In the genomic region with DNA sequence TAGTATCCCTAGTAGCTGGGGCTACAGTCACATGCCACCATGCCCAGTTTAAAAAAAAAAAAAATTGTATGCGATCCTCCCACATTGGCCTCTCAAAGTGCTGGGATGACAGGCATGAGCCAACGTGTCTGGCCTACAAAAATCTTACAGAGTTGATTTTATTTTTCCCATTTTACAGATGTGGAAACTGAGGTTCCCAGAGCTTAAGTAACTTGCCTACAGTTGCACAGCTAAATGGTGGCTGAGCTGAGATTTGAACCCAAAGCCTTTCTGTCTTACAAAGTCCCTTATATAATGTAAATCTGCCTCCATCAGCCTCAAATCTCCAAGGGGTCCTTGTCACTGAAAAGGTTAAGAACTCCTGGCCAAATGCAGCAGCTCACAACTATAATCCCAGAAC, we compare ENCODE assay signal across 30 cellular contexts. TPM values are rescaled to one million over a fixed set of nuclear protein-coding genes. Genes with fewer than 3 reads are reported as not detected.
"Had no signal": no experiment of that assay in that cellular context is flagged by ENCODE, and none has a peak within 500 bp of the region (broad histone marks: within the 10 kb centered on the region; RNA-seq: fewer than 3 reads in every experiment).

No MANE protein-coding gene starts in this region.

- ATAC-seq: activated naive CD8-positive, alpha-beta T cell treated with anti-CD3 and anti-CD28 coated beads, Interleukin-2, amount 50 U/mL, for 24 hours; activated T-helper 17 cell treated with anti-CD3 and anti-CD28 coated beads, Interleukin-2, amount 50 U/mL, for 72 hours; left cardiac atrium; left ventricle myocardium superior; stimulated activated naive CD8-positive, alpha-beta T cell treated with anti-CD3 and anti-CD28 coated beads, Interleukin-15, Interleukin-2, amounts not matched to agents 100 U/mL and 50 U/mL, for 24 hours had no signal

- H3K9me3 Mint-ChIP-seq: activated CD4-positive, alpha-beta memory T cell treated with anti-CD3 and anti-CD28 coated beads, Interleukin-2, amount 10 ng/mL, durations not matched to agents 7 days and 5 days; activated CD4-positive, alpha-beta T cell treated with anti-CD3 and anti-CD28 coated beads, Interleukin-2, amount 10 ng/mL, durations not matched to agents 7 days and 5 days; activated naive CD4-positive, alpha-beta T cell treated with anti-CD3 and anti-CD28 coated beads, Interleukin-2, amount 50 U/mL, for 24 hours; activated naive CD8-positive, alpha-beta T cell treated with anti-CD3 and anti-CD28 coated beads, Interleukin-2, amount 50 U/mL, for 24 hours; activated T-cell treated with anti-CD3 and anti-CD28 coated beads, Interleukin-2, amount 50 U/mL, for 24 hours; activated T-helper 17 cell treated with anti-CD3 and anti-CD28 coated beads, Interleukin-2, amount 50 U/mL, for 72 hours; nephron progenitor cell; T-helper 1 cell treated with Interleukin-12 subunit alpha and Interleukin-12 subunit beta and Interleukin-4 antibody, amounts not matched to agents 30 μg/mL and 1 μg/mL, for 36 hours had no signal

- H3K27me3 Mint-ChIP-seq: activated T-cell treated with anti-CD3 and anti-CD28 coated beads, Interleukin-2, amount 50 U/mL, for 24 hours had no signal

- H3K27me3 ChIP-seq: colonic mucosa, dorsolateral prefrontal cortex, gastrocnemius medialis, hepatocyte, right lobe of liver, upper lobe of right lung had no signal

- H3K4me3 ChIP-seq: colonic mucosa, dorsolateral prefrontal cortex, gastrocnemius medialis, hepatocyte, right lobe of liver, skin epidermis, upper lobe of right lung had no signal

- H3K36me3 ChIP-seq: colonic mucosa, gastrocnemius medialis, right lobe of liver had no signal

- H3K27ac Mint-ChIP-seq: activated CD4-positive, alpha-beta memory T cell treated with anti-CD3 and anti-CD28 coated beads, Interleukin-2, amount 10 ng/mL, durations not matched to agents 7 days and 5 days; activated CD4-positive, alpha-beta T cell treated with anti-CD3 and anti-CD28 coated beads, Interleukin-2, amount 10 ng/mL, durations not matched to agents 7 days and 5 days; activated naive CD4-positive, alpha-beta T cell treated with anti-CD3 and anti-CD28 coated beads, Interleukin-2, amount 50 U/mL, for 24 hours; activated naive CD8-positive, alpha-beta T cell treated with anti-CD3 and anti-CD28 coated beads, Interleukin-2, amount 50 U/mL, for 24 hours; activated T-cell treated with anti-CD3 and anti-CD28 coated beads, Interleukin-2, amount 50 U/mL, for 24 hours; activated T-helper 17 cell treated with anti-CD3 and anti-CD28 coated beads, Interleukin-2, amount 50 U/mL, for 72 hours; nephron progenitor cell; T-helper 1 cell treated with Interleukin-12 subunit alpha and Interleukin-12 subunit beta and Interleukin-4 antibody, amounts not matched to agents 30 μg/mL and 1 μg/mL, for 36 hours had no signal

- H3K9me3 ChIP-seq: colonic mucosa, gastrocnemius medialis, right lobe of liver, upper lobe of right lung had no signal

- H2AFZ ChIP-seq: hepatocyte had no signal

- DNase-seq: activated CD4-positive, alpha-beta memory T cell treated with anti-CD3 and anti-CD28 coated beads, Interleukin-2, amount 10 ng/mL, durations not matched to agents 7 days and 5 days; activated CD4-positive, alpha-beta T cell treated with anti-CD3 and anti-CD28 coated beads, Interleukin-2, amount 10 ng/mL, durations not matched to agents 7 days and 5 days; activated CD4-positive, CD25-positive, alpha-beta regulatory T cell treated with anti-CD3 and anti-CD28 coated beads, Interleukin-2, amount 50 U/mL, for 72 hours; activated CD8-positive, alpha-beta memory T cell treated with anti-CD3 and anti-CD28 coated beads, Interleukin-2, amount 50 U/mL, for 48 hours; activated gamma-delta T cell treated with Interleukin-2 at 50 U/mL for 16 hours; activated naive CD8-positive, alpha-beta T cell treated with anti-CD3 and anti-CD28 coated beads, Interleukin-2, amount 50 U/mL, for 24 hours; activated T-cell treated with anti-CD3 and anti-CD28 coated beads, Interleukin-2, amount 50 U/mL, for 24 hours; amygdala; effector memory CD4-positive, alpha-beta T cell; erythroblast; left cardiac atrium; naive B cell; nephron progenitor cell; stimulated activated CD4-positive, alpha-beta T cell treated with anti-CD3 and anti-CD28 coated beads, Interleukin-12 subunit alpha, Interleukin-12 subunit beta, amount 100 ng/mL, for 4 hours; stimulated activated CD4-positive, alpha-beta T cell treated with anti-CD3 and anti-CD28 coated beads, Interleukin-4, amount 100 ng/mL, for 1 hour; stimulated activated naive CD8-positive, alpha-beta T cell treated with anti-CD3 and anti-CD28 coated beads, Interleukin-15, Interleukin-2, amounts not matched to agents 100 U/mL and 50 U/mL, for 24 hours; SW 1271; T1000 had no signal

- H3K27ac ChIP-seq: gastrocnemius medialis, hepatocyte, upper lobe of right lung had no signal

- H3K4me1 Mint-ChIP-seq: activated naive CD4-positive, alpha-beta T cell treated with anti-CD3 and anti-CD28 coated beads, Interleukin-2, amount 50 U/mL, for 24 hours; activated T-helper 17 cell treated with anti-CD3 and anti-CD28 coated beads, Interleukin-2, amount 50 U/mL, for 72 hours; nephron progenitor cell had no signal

- H3K4me3 Mint-ChIP-seq: activated CD4-positive, alpha-beta memory T cell treated with anti-CD3 and anti-CD28 coated beads, Interleukin-2, amount 10 ng/mL, durations not matched to agents 7 days and 5 days; activated CD4-positive, alpha-beta T cell treated with anti-CD3 and anti-CD28 coated beads, Interleukin-2, amount 10 ng/mL, durations not matched to agents 7 days and 5 days; activated naive CD4-positive, alpha-beta T cell treated with anti-CD3 and anti-CD28 coated beads, Interleukin-2, amount 50 U/mL, for 24 hours; activated naive CD8-positive, alpha-beta T cell treated with anti-CD3 and anti-CD28 coated beads, Interleukin-2, amount 50 U/mL, for 24 hours; activated T-cell treated with anti-CD3 and anti-CD28 coated beads, Interleukin-2, amount 50 U/mL, for 24 hours; activated T-helper 17 cell treated with anti-CD3 and anti-CD28 coated beads, Interleukin-2, amount 50 U/mL, for 72 hours; nephron progenitor cell; T-helper 1 cell treated with Interleukin-12 subunit alpha and Interleukin-12 subunit beta and Interleukin-4 antibody, amounts not matched to agents 30 μg/mL and 1 μg/mL, for 36 hours had no signal

- H3K4me2 ChIP-seq: hepatocyte had no signal

- H3K36me3 Mint-ChIP-seq: activated naive CD4-positive, alpha-beta T cell treated with anti-CD3 and anti-CD28 coated beads, Interleukin-2, amount 50 U/mL, for 24 hours; naive B cell had no signal

- H3K79me2 ChIP-seq: hepatocyte had no signal

RNA-seq across cellular contexts. Expression of gene ELN, which starts 31.1 kb away (rescaled TPM):
- total RNA-seq: activated CD4-positive, alpha-beta memory T cell treated with anti-CD3 and anti-CD28 coated beads, Interleukin-2, amount 10 ng/mL, durations not matched to agents 7 days and 5 days; activated CD4-positive, alpha-beta T cell treated with anti-CD3 and anti-CD28 coated beads, Interleukin-2, amount 10 ng/mL, durations not matched to agents 7 days and 5 days; activated T-helper 17 cell treated with anti-CD3 and anti-CD28 coated beads, Interleukin-2, amount 50 U/mL, for 72 hours had no signal
- polyA plus RNA-seq: keratinocyte had no signal
